ENCODE assay signal across 20 cellular contexts in genomic region chr5:23446436-23446835, GRCh38.
DNase-seq lines count a peak whose midpoint lies in the region; ATAC-seq, FAIRE-seq and TF ChIP-seq lines count a peak whose summit lies in the region.
"Had no signal": no experiment of that assay in that cellular context is flagged by ENCODE, and none has a peak within 500 bp of the region (broad histone marks: within the 10 kb centered on the region; RNA-seq: fewer than 3 reads in every experiment).

No MANE protein-coding gene starts in this region.

- no peaks in the 10 kb centered on the region for H3K9me2 ChIP-seq in GM23248 (ENCODE audit: insufficient read depth)

- POLR2A ChIA-PET in CD4-positive, alpha-beta T cell (lab: Charles Lee), result no interaction called here

- no peak overlapping the region for H3K4me3 ChIP-seq in GM23248
- no peak overlapping the region for H3K4me3 ChIP-seq in fibroblast of pulmonary artery (replicated peaks; ENCODE audit: low read depth, low read length)
- no peak overlapping the region for H3K4me3 ChIP-seq in small intestine (ENCODE audit: low read depth in 1 of 2, low read length in 2 of 2)
- H3K4me3 ChIP-seq: upper lobe of right lung had no signal

- in situ Hi-C loops in GM23248 (cut with MboI), result no loop called here

- DNase-seq in GM23248, result peak; percentile 19
- peak; percentile 7 for DNase-seq in amniotic epithelial cell (ENCODE audit: low read depth)
- peak; percentile 88 for DNase-seq in fibroblast of pulmonary artery (ENCODE audit: low read depth)
- DNase-seq in neural crest cell (ENCODE audit: low read depth, low spot score), result no peak
- no peak for DNase-seq in CD4-positive, alpha-beta T cell
- DNase-seq in AML-193 (lab: John Stamatoyannopoulos, UW), result no peak
- no peak for DNase-seq in cortex of kidney (lab: John Stamatoyannopoulos, UW)
- DNase-seq in small intestine, result no peak
- DNase-seq: activated CD8-positive, alpha-beta T cell treated with anti-CD3 and anti-CD28 coated beads, Interleukin-2, amount 10 ng/mL, durations not matched to agents 7 days and 5 days; activated naive CD8-positive, alpha-beta T cell treated with anti-CD3 and anti-CD28 coated beads for 36 hours; activated T-cell treated with anti-CD3 and anti-CD28 coated beads, Interleukin-2, amount 50 U/mL, for 48 hours; caudate nucleus; effector memory CD4-positive, alpha-beta T cell; natural killer cell; NCI-H2227 treated with DMSO at 0.1 percent for 48 hours; T-cell; upper lobe of right lung; WERI-Rb-1 had no signal

- H3K27me3 ChIP-seq in GM23248 (replicated peaks; ENCODE audit: insufficient read depth) (no peaks in the 10 kb centered on the region), small intestine (ENCODE audit: control insufficient read depth in 2 of 2, insufficient read depth in 2 of 2, low read length in 2 of 2) (no peaks in the 10 kb centered on the region)
- no peaks in the 10 kb centered on the region for H3K27me3 ChIP-seq in CD4-positive, alpha-beta T cell (ENCODE audit: control insufficient read depth, insufficient read depth, low read length)
- H3K27me3 ChIP-seq: upper lobe of right lung had no signal

- no peak overlapping the region for H3K4me2 ChIP-seq in GM23248 (ENCODE audit: unreplicated experiment)

- ATAC-seq in CD4-positive, alpha-beta T cell (ENCODE audit: poor library complexity), result no peak
- ATAC-seq: activated CD8-positive, alpha-beta T cell treated with anti-CD3 and anti-CD28 coated beads, Interleukin-2, amount 10 ng/mL, durations not matched to agents 7 days and 5 days; HepG2; natural killer cell; T-cell; upper lobe of right lung had no signal

- H3K36me3 ChIP-seq in GM23248 (ENCODE audit: low read depth) (no peaks in the 10 kb centered on the region), small intestine (ENCODE audit: control insufficient read depth in 2 of 2, insufficient read depth in 2 of 2, low read length in 2 of 2) (no peaks in the 10 kb centered on the region)
- H3K36me3 ChIP-seq: upper lobe of right lung, WERI-Rb-1 had no signal

- H3K79me2 ChIP-seq in GM23248 (ENCODE audit: insufficient read depth), result no peaks in the 10 kb centered on the region

- H3F3A ChIP-seq in GM23248 (ENCODE audit: insufficient read depth), result no peaks in the 10 kb centered on the region

- no peak overlapping the region for H3K4me3 Mint-ChIP-seq in neural crest cell
- no peak overlapping the region for H3K4me3 Mint-ChIP-seq in CD4-positive, alpha-beta T cell
- H3K4me3 Mint-ChIP-seq: activated CD8-positive, alpha-beta T cell treated with anti-CD3 and anti-CD28 coated beads, Interleukin-2, amount 10 ng/mL, durations not matched to agents 7 days and 5 days; activated naive CD8-positive, alpha-beta T cell treated with anti-CD3 and anti-CD28 coated beads for 36 hours; natural killer cell; stimulated activated naive CD8-positive, alpha-beta T cell treated with anti-CD3 and anti-CD28 coated beads, Interleukin-15, Interleukin-2, amounts not matched to agents 100 ng/mL and 50 ng/mL, for 24 hours; T-cell had no signal

- no peak overlapping the region for H2AFZ ChIP-seq in GM23248

- no peak overlapping the region for H3K9ac ChIP-seq in GM23248

- no peaks in the 10 kb centered on the region for H3K27me3 Mint-ChIP-seq in neural crest cell (ENCODE audit: low read depth)
- H3K27me3 Mint-ChIP-seq in CD4-positive, alpha-beta T cell, result no peaks in the 10 kb centered on the region
- H3K27me3 Mint-ChIP-seq: activated naive CD8-positive, alpha-beta T cell treated with anti-CD3 and anti-CD28 coated beads for 36 hours; stimulated activated naive CD8-positive, alpha-beta T cell treated with anti-CD3 and anti-CD28 coated beads, Interleukin-15, Interleukin-2, amounts not matched to agents 100 ng/mL and 50 ng/mL, for 24 hours; T-cell had no signal

- no peaks in the 10 kb centered on the region for H4K20me1 ChIP-seq in GM23248 (ENCODE audit: insufficient read depth)

- no peaks in the 10 kb centered on the region for H3K36me3 Mint-ChIP-seq in neural crest cell (ENCODE audit: low read depth)
- H3K36me3 Mint-ChIP-seq in CD4-positive, alpha-beta T cell (ENCODE audit: low read depth), result no peaks in the 10 kb centered on the region
- H3K36me3 Mint-ChIP-seq: activated naive CD8-positive, alpha-beta T cell treated with anti-CD3 and anti-CD28 coated beads for 36 hours; T-cell had no signal

- no peak for FAIRE-seq in small intestine (lab: Jason Lieb, UNC)
- FAIRE-seq: HepG2 had no signal

- H3K27ac ChIP-seq in GM23248, result no peak overlapping the region
- H3K27ac ChIP-seq in CD4-positive, alpha-beta T cell (ENCODE audit: low read depth, low read length), result no peak overlapping the region
- H3K27ac ChIP-seq in small intestine (ENCODE audit: low read depth in 1 of 2, low read length in 1 of 2), result no peak overlapping the region
- H3K27ac ChIP-seq: upper lobe of right lung, WERI-Rb-1 had no signal

- no peaks in the 10 kb centered on the region for H3K9me3 ChIP-seq in GM23248 (ENCODE audit: low read depth)
- H3K9me3 ChIP-seq in CD4-positive, alpha-beta T cell (ENCODE audit: control insufficient read depth, low read length), result peaks cover 4% of the 10 kb centered on the region
- H3K9me3 ChIP-seq in small intestine (ENCODE audit: control insufficient read depth, low read depth), result no peaks in the 10 kb centered on the region
- H3K9me3 ChIP-seq: upper lobe of right lung had no signal

- peak overlapping the region; percentile 17 for H3K27ac Mint-ChIP-seq in neural crest cell (ENCODE audit: unreplicated experiment)
- H3K27ac Mint-ChIP-seq in CD4-positive, alpha-beta T cell, result no peak overlapping the region
- H3K27ac Mint-ChIP-seq: activated CD8-positive, alpha-beta T cell treated with anti-CD3 and anti-CD28 coated beads, Interleukin-2, amount 10 ng/mL, durations not matched to agents 7 days and 5 days; activated naive CD8-positive, alpha-beta T cell treated with anti-CD3 and anti-CD28 coated beads for 36 hours; natural killer cell; stimulated activated naive CD8-positive, alpha-beta T cell treated with anti-CD3 and anti-CD28 coated beads, Interleukin-15, Interleukin-2, amounts not matched to agents 100 ng/mL and 50 ng/mL, for 24 hours; T-cell had no signal

- CTCF ChIA-PET in CD4-positive, alpha-beta T cell (lab: Charles Lee), result no interaction called here

- TF ChIP-seq CTCF in fibroblast of pulmonary artery (IDR thresholded peaks at IDR 0.05; ENCODE audit: low read length, missing control alignments) (no peak), neural crest cell (conservative IDR thresholded peaks at IDR 0.05) (no peak)
- TF ChIP-seq CTCF in CD4-positive, alpha-beta T cell (IDR thresholded peaks at IDR 0.05), result no peak

- H3K4me1 ChIP-seq in GM23248 (ENCODE audit: insufficient read depth) (no peaks in the 10 kb centered on the region), small intestine (ENCODE audit: control insufficient read depth in 2 of 2, insufficient read depth in 1 of 2, low read depth in 1 of 2, low read length in 1 of 2) (no peaks in the 10 kb centered on the region)
- H3K4me1 ChIP-seq: upper lobe of right lung had no signal

- H3K4me1 Mint-ChIP-seq in neural crest cell, result peaks cover 19% of the 10 kb centered on the region
- H3K4me1 Mint-ChIP-seq in CD4-positive, alpha-beta T cell (ENCODE audit: low read depth), result no peaks in the 10 kb centered on the region
- H3K4me1 Mint-ChIP-seq: activated naive CD8-positive, alpha-beta T cell treated with anti-CD3 and anti-CD28 coated beads for 36 hours; natural killer cell; T-cell had no signal

- 4 to 6% methylated on average over 6 of the region's 6 CpGs for WGBS in GM23248 (ENCODE audit: low coverage in 1 of 2, low lambda C conversion rate in 2 of 2, missing lambda C conversion rate in 2 of 2), 2 experiments
- WGBS in small intestine, 3 donors, result 60 to 77% (median 72%) methylated on average over 6 of the region's 6 CpGs

- peaks cover 5% of the 10 kb centered on the region for H3K9me3 Mint-ChIP-seq in neural crest cell
- H3K9me3 Mint-ChIP-seq in CD4-positive, alpha-beta T cell, result peaks cover 7% of the 10 kb centered on the region

- intact Hi-C loops in CD4-positive, alpha-beta T cell (cut with DNase I, micrococcal nuclease), result no loop called here

Comparison
In these comparisons a context has a peak if more than half of its experiments do, and no peak if none do; other contexts are left out.
1. DNase-seq: peak in GM23248 (single experiment), amniotic epithelial cell (single experiment) and fibroblast of pulmonary artery (single experiment); none in neural crest cell (single experiment), CD4-positive, alpha-beta T cell (0 of 10), AML-193 (0 of 2), cortex of kidney (single experiment) and small intestine (single experiment).